Comparison of ENCODE assay signal across 8 cellular contexts in the genomic region with DNA sequence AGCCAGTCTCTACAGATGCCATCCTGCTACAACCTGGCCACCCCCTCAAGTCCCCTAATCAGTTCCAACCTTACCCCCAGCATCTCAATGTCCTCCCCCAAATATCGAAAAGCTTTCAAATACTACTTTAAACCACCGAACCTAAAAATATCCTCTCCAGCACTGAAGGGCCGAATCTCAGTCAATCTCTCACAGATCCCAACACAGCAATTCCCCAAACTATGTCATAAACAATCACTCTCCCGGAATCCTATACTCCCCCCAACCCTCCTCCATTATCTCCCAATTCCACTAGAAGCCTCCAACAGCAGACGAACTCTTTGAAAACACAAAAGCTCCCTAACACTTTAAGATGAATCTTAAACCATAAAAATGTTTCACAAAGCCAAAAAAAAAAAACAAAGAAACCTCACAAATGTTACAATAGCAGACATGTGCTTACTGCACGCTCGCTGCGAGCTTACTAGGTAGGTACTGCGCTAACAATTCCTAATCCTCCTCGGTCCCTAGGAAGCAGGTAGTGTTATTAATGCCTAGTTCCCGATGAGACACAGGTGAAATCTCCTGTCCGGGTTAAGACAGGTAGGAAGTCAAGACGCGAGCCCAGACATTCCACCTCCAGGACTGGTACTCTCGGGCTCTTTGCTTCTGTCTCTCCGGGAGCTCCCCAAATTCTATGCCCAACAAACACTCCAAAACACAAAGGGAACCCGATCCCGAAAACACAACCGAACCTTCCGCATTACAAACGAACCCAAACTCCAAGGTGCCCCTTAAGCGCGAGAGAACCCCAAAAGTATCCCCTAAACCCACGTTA. TPM values are rescaled to one million over a fixed set of nuclear protein-coding genes. Genes with fewer than 3 reads are reported as not detected.
DNase-seq lines count a peak whose midpoint lies in the region; ATAC-seq and TF ChIP-seq lines count a peak whose summit lies in the region.

No MANE protein-coding gene starts in this region.

- WGBS in body of pancreas, 2 donors, result 2% methylated on average over 24 of the region's 24 CpGs

- H3K4me1 Mint-ChIP-seq in immature natural killer cell, result peaks cover 31 to 43% of the 10 kb centered on the region in 2 donors

- H3K4me3 Mint-ChIP-seq in immature natural killer cell, result peak overlapping the region; percentile 92 to 97 (median 95)

- peak overlapping the region; percentile 94 to 99 (median 96) for H3K27ac Mint-ChIP-seq in immature natural killer cell

- no peaks in the 10 kb centered on the region for H3K9me3 Mint-ChIP-seq in immature natural killer cell

- peaks cover 0 to 2% (median 0%) of the 10 kb centered on the region in 3 donors for H3K27me3 Mint-ChIP-seq in immature natural killer cell (ENCODE audit: low read depth in 3 of 3)

- no peak for TF ChIP-seq CTCF in body of pancreas (IDR thresholded peaks at IDR 0.05)

- peak; percentile 59 for DNase-seq in DMS 273 (lab: John Stamatoyannopoulos, UW; ENCODE audit: unreplicated experiment)
- no peak for DNase-seq in DMS 273 treated with DMSO at 0.1 percent for 48 hours (lab: John Stamatoyannopoulos, UW)
- DNase-seq in OCI-M1 (lab: John Stamatoyannopoulos, UW), result peak; percentile 68
- peak; percentile 37 to 60 (median 43) for DNase-seq in body of pancreas
- DNase-seq in immature natural killer cell, result no peak
- peak; percentile 8 for DNase-seq in stimulated activated CD4-positive, alpha-beta T cell treated with anti-CD3 and anti-CD28 coated beads, Interleukin-4, amount 100 ng/mL, for 1 hour

- peaks cover 4 to 9% (median 5%) of the 10 kb centered on the region in 3 donors for H3K36me3 Mint-ChIP-seq in immature natural killer cell

- ATAC-seq in body of pancreas (no peak), GM21381 (IDR thresholded peaks at IDR 0.05; ENCODE audit: unreplicated experiment) (no peak), HG02642 (IDR thresholded peaks at IDR 0.05; ENCODE audit: poor library complexity, unreplicated experiment) (no peak)

- no peaks in the 10 kb centered on the region for H3K27me3 ChIP-seq in body of pancreas

- peaks cover 4 to 5% of the 10 kb centered on the region in 2 donors for H3K36me3 ChIP-seq in body of pancreas (replicated peaks in 1 of 2; ENCODE audit: insufficient read depth in 1 of 2, low read depth in 2 of 2)

- intact Hi-C loops in body of pancreas (cut with DNase I), result no loop called here

- H3K27ac ChIP-seq in body of pancreas, result peak overlapping the region; percentile 77 to 92 (median 91)

- TF ChIP-seq POLR2A in body of pancreas (IDR thresholded peaks at IDR 0.05), result no peak

- H3K4me3 ChIP-seq in body of pancreas, result peak overlapping the region; percentile 7 to 30

- peaks cover 31% of the 10 kb centered on the region for H3K4me1 ChIP-seq in body of pancreas

- H3K9me3 ChIP-seq in body of pancreas, result no peaks in the 10 kb centered on the region

RNA-seq across cellular contexts. Expression of a gene that starts 14.2 kb away (rescaled TPM):
- 10 to 100 TPM in 1 of 2 donors, 1 to 10 TPM in 1; 7.8 to 11.9 TPM for total RNA-seq in body of pancreas
- 10 to 100 TPM in 1 of 3 donors, 1 to 10 TPM in 2; 5.9 to 15.6 (median 7.5) TPM for polyA plus RNA-seq in immature natural killer cell

RNA-seq across cellular contexts. Expression of a gene that starts 16.7 kb away (rescaled TPM):
- total RNA-seq in body of pancreas, result not detected
- not detected for polyA plus RNA-seq in immature natural killer cell

RNA-seq across cellular contexts. Expression of a gene that starts 24.1 kb away (rescaled TPM):
- 1 to 10 TPM; 2.1 to 4.0 TPM for total RNA-seq in body of pancreas
- 1 to 10 TPM in 2 of 3 donors, not detected in 1; 1.8 to 2.9 TPM for polyA plus RNA-seq in immature natural killer cell

RNA-seq across cellular contexts. Expression of a gene that starts 24.8 kb away (rescaled TPM):
- 10 to 100 TPM; 25.1 to 66.4 TPM for total RNA-seq in body of pancreas
- 1,000 to 10,000 TPM in 2 of 3 donors, 100 to 1,000 TPM in 1; 754 to 1,123 (median 1,001) TPM for polyA plus RNA-seq in immature natural killer cell

RNA-seq across cellular contexts. Expression of a gene that starts 48.5 kb away (rescaled TPM):
- total RNA-seq in body of pancreas, result 1 to 10 TPM; 3.9 to 9.2 TPM
- under 1 TPM in 2 of 3 donors, not detected in 1; 0.18 to 0.34 TPM for polyA plus RNA-seq in immature natural killer cell

Comparison
In these comparisons a context has a peak if more than half of its experiments do, and no peak if none do; other contexts are left out.
1. DNase-seq: peak in DMS 273 (single experiment), OCI-M1 (single experiment), body of pancreas (4 of 4) and stimulated activated CD4-positive, alpha-beta T cell treated with anti-CD3 and anti-CD28 coated beads, Interleukin-4, amount 100 ng/mL, for 1 hour (single experiment); none in DMS 273 treated with DMSO at 0.1 percent for 48 hours (single experiment) and immature natural killer cell (0 of 3).